In genomic region chr11:33525789-33526188, GRCh38 we compare ENCODE assay signal across 1 cellular context.
TF ChIP-seq lines count a peak whose summit lies in the region.

No MANE protein-coding gene starts in this region.

TF ChIP-seq in H1, 55 proteins besides CTCF, POLR2A, EP300 and RAD21:
- TF ChIP-seq TEAD4 (IDR thresholded peaks at IDR 0.05; ENCODE audit: low read depth, low read length), result no peak
- TF ChIP-seq SP1 (IDR thresholded peaks at IDR 0.05; ENCODE audit: low read depth, low read length), result no peak
- no peak for TF ChIP-seq EZH2 (IDR thresholded peaks at IDR 0.05; ENCODE audit: low read depth, low read length, severe bottlenecking)
- TF ChIP-seq ZNF274 (IDR thresholded peaks at IDR 0.05; ENCODE audit: borderline replicate concordance, extremely low read depth, low read length), result no peak
- TF ChIP-seq SAP30 (IDR thresholded peaks at IDR 0.05; ENCODE audit: insufficient read depth, insufficient replicate concordance, low read length), result no peak
- TF ChIP-seq TCF12 (IDR thresholded peaks at IDR 0.05; ENCODE audit: low read depth, low read length), result no peak
- TF ChIP-seq ASH2L (IDR thresholded peaks at IDR 0.05; ENCODE audit: low read length), result no peak
